ENCODE assay signal across 9 cellular contexts in the genomic region with DNA sequence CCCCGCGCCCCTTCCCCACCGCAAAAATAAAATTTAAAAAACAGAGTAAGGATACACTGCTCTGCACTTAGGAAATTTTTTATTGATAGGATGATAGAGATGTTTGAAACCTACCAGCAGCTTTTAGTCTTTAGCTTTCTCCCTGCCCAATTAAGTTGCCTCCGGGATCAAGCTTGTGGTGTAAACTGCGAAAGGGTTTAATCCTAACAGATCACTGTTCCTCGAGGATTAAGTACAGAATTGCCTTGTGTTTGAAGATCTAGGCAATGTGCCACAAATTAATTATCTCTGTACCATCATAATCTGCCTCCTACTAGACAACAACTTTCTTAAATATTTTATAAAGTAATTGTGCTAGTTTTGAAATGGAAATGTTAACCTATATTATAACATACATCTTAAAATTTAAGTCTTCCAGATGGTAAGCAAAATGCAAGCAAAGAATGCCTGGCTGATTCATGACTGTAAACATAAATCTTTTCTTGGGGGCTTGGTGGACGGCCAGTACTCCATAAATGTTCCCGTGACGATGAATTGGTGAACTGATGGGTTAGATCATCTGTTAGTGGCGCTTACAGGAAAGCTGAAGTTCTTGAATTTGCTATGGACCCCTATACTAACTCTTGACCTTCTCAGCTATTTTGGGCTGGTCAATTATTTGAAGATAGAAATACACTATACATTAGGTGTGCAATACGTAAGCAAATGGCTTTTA. TPM values are rescaled to one million over a fixed set of nuclear protein-coding genes. Genes with fewer than 3 reads are reported as not detected.
DNase-seq lines count a peak whose midpoint lies in the region; ATAC-seq and TF ChIP-seq lines count a peak whose summit lies in the region.
"Had no signal": no experiment of that assay in that cellular context is flagged by ENCODE, and none has a peak within 500 bp of the region (broad histone marks: within the 10 kb centered on the region; RNA-seq: fewer than 3 reads in every experiment).

No MANE protein-coding gene starts in this region.

- H3K9me3 ChIP-seq in CD8-positive, alpha-beta memory T cell (ENCODE audit: low read length) = no peaks in the 10 kb centered on the region

- H3K36me3 ChIP-seq in CD8-positive, alpha-beta memory T cell (ENCODE audit: insufficient read depth, low read length) = no peaks in the 10 kb centered on the region

- peaks cover 3% of the 10 kb centered on the region for H3K27me3 ChIP-seq in CD8-positive, alpha-beta memory T cell (ENCODE audit: insufficient read depth, low read length, poor library complexity, severe bottlenecking)

- peak overlapping the region in 6 of 7 donors; percentile 75 to 88 (median 82) for H3K4me3 Mint-ChIP-seq in CD8-positive, alpha-beta memory T cell
- H3K4me3 Mint-ChIP-seq in IgD-negative memory B cell (peak overlapping the region in 3 of 4 donors; percentile 77 to 89 (median 84)), neural crest cell (peak overlapping the region; percentile 84)

- H3K27me3 Mint-ChIP-seq in CD8-positive, alpha-beta memory T cell = peaks cover 10 to 40% of the 10 kb centered on the region in 2 donors
- H3K27me3 Mint-ChIP-seq in IgD-negative memory B cell = peaks cover 27% of the 10 kb centered on the region
- peaks cover 30% of the 10 kb centered on the region for H3K27me3 Mint-ChIP-seq in neural crest cell (ENCODE audit: low read depth)

- no peak for ATAC-seq in GM21825 (IDR thresholded peaks at IDR 0.05; ENCODE audit: unreplicated experiment)
- no peak for ATAC-seq in HG03135 (IDR thresholded peaks at IDR 0.05; ENCODE audit: unreplicated experiment)

- POLR2A ChIA-PET in CD8-positive, alpha-beta memory T cell (lab: Charles Lee) = interaction anchor here (0.6 to 0.9 kb wide), 2 partner anchors 19 to 1672 kb away, joined by 3 read pairs; no protein-coding TSS in a partner anchor

- H3K4me1 ChIP-seq in CD8-positive, alpha-beta memory T cell (ENCODE audit: insufficient read depth, low read length) = peaks cover 10% of the 10 kb centered on the region

- no peak for DNase-seq in CD8-positive, alpha-beta memory T cell
- DNase-seq in choroid plexus epithelial cell (ENCODE audit: low read depth) = no peak
- no peak for DNase-seq in neural crest cell (ENCODE audit: low read depth, low spot score)
- no peak for DNase-seq in mucosa of gallbladder (ENCODE audit: low spot score)
- DNase-seq in GM20000 (ENCODE audit: low spot score) = no peak
- DNase-seq: GOT3 had no signal

- H3K36me3 Mint-ChIP-seq in CD8-positive, alpha-beta memory T cell = peaks cover 0 to 3% (median 0%) of the 10 kb centered on the region in 3 donors
- H3K36me3 Mint-ChIP-seq in IgD-negative memory B cell (peaks cover 2% of the 10 kb centered on the region), neural crest cell (ENCODE audit: low read depth) (no peaks in the 10 kb centered on the region)

- H3K9me3 Mint-ChIP-seq in CD8-positive, alpha-beta memory T cell = no peaks in the 10 kb centered on the region
- no peaks in the 10 kb centered on the region for H3K9me3 Mint-ChIP-seq in IgD-negative memory B cell
- H3K9me3 Mint-ChIP-seq in neural crest cell = peaks cover 2% of the 10 kb centered on the region

- no peak for TF ChIP-seq CTCF in choroid plexus epithelial cell (conservative IDR thresholded peaks at IDR 0.05; ENCODE audit: low read depth, low read length)
- no peak for TF ChIP-seq CTCF in neural crest cell (conservative IDR thresholded peaks at IDR 0.05)
- no peak for TF ChIP-seq CTCF in GM20000 (IDR thresholded peaks at IDR 0.05; ENCODE audit: extremely low read depth, missing control alignments)

- no peak overlapping the region for H3K4me3 ChIP-seq in CD8-positive, alpha-beta memory T cell (ENCODE audit: low read length)
- H3K4me3 ChIP-seq in choroid plexus epithelial cell (ENCODE audit: low read depth, low read length) = peak overlapping the region; percentile 58

- H3K27ac ChIP-seq in CD8-positive, alpha-beta memory T cell (ENCODE audit: low read depth, low read length) = no peak overlapping the region

- CTCF ChIA-PET in CD8-positive, alpha-beta memory T cell (lab: Charles Lee) = interaction anchor here (1.5 to 1.9 kb wide), 3 partner anchors 9 to 170 kb away, joined by 3 to 11 read pairs (median 9); no protein-coding TSS in a partner anchor

- no peak overlapping the region for H3K27ac Mint-ChIP-seq in CD8-positive, alpha-beta memory T cell
- H3K27ac Mint-ChIP-seq in IgD-negative memory B cell = no peak overlapping the region
- no peak overlapping the region for H3K27ac Mint-ChIP-seq in neural crest cell (ENCODE audit: unreplicated experiment)

- H3K4me1 Mint-ChIP-seq in CD8-positive, alpha-beta memory T cell = peaks cover 7 to 17% (median 13%) of the 10 kb centered on the region in 3 donors
- H3K4me1 Mint-ChIP-seq in IgD-negative memory B cell (peaks cover 5 to 11% (median 7%) of the 10 kb centered on the region in 3 donors), neural crest cell (peaks cover 13% of the 10 kb centered on the region)

RNA-seq across cellular contexts. Expression of gene ARHGAP18, which starts 58.0 kb away (rescaled TPM):
- 1 to 10 TPM; 6.5 to 7.2 TPM for total RNA-seq in CD8-positive, alpha-beta memory T cell
- 5.8 TPM for polyA plus RNA-seq in CD8-positive, alpha-beta memory T cell
- 3.5 TPM for polyA plus RNA-seq in IgD-negative memory B cell
- total RNA-seq in neural crest cell (3.4 and 3.6 TPM in 2 replicates), mucosa of gallbladder (17.2 TPM)
